1 cellular context compared by ENCODE assay signal in genomic region chr1:27365372-27366112, GRCh38.
TF ChIP-seq lines count a peak whose summit lies in the region.

No MANE protein-coding gene starts in this region.

TF ChIP-seq in GM23338, 12 proteins besides CTCF, POLR2A, EP300 and RAD21 (continued from another document):
- TF ChIP-seq ZNF462 (CRISPR knock-in tag; IDR thresholded peaks at IDR 0.05): no peak
- TF ChIP-seq NANOG (IDR thresholded peaks at IDR 0.05; ENCODE audit: borderline replicate concordance): no peak
- peak; percentile 69 for TF ChIP-seq POLR2AphosphoS5 (IDR thresholded peaks at IDR 0.05; ENCODE audit: low read depth)
- TF ChIP-seq ZNF331 (CRISPR knock-in tag; IDR thresholded peaks at IDR 0.05; ENCODE audit: low read depth): no peak
- no peak for TF ChIP-seq EZH2phosphoT487 (IDR thresholded peaks at IDR 0.05; ENCODE audit: unreplicated experiment)
